ENCODE assay signal across 1 cellular context in genomic region chr9:124839612-124840299, GRCh38.
TF ChIP-seq lines count a peak whose summit lies in the region.

No MANE protein-coding gene starts in this region.

TF ChIP-seq in GM12878, 131 proteins besides CTCF, POLR2A, EP300 and RAD21:
- TF ChIP-seq IKZF1 (conservative IDR thresholded peaks at IDR 0.05) (no peak), MYC (IDR thresholded peaks at IDR 0.05; ENCODE audit: insufficient read depth, insufficient read length, insufficient replicate concordance, low read length, severe bottlenecking) (no peak), CEBPB (IDR thresholded peaks at IDR 0.05; ENCODE audit: borderline replicate concordance in 1 of 2, low read depth in 2 of 2, low read length in 2 of 2) (no peak), NR2C1 (IDR thresholded peaks at IDR 0.05) (no peak), MTA2 (IDR thresholded peaks at IDR 0.05; ENCODE audit: low read depth) (no peak), NFYA (IDR thresholded peaks at IDR 0.05; ENCODE audit: borderline replicate concordance, low read depth, low read length) (no peak), YY1 (IDR thresholded peaks at IDR 0.05; ENCODE audit: low read depth, low read length) (no peak), ZNF207 (IDR thresholded peaks at IDR 0.05; ENCODE audit: borderline replicate concordance) (no peak), NFIC (IDR thresholded peaks at IDR 0.05; ENCODE audit: low read depth, low read length) (no peak), BHLHE40 (IDR thresholded peaks at IDR 0.05; ENCODE audit: borderline replicate concordance in 1 of 2, low read depth in 2 of 2, low read length in 1 of 2) (no peak), JUND (IDR thresholded peaks at IDR 0.05; ENCODE audit: low read depth, low read length) (no peak), KLF5 (IDR thresholded peaks at IDR 0.05; ENCODE audit: partially characterized antibody) (no peak), POLR2AphosphoS2 (IDR thresholded peaks at IDR 0.05; ENCODE audit: low read depth, low read length) (no peak), SMARCA5 (IDR thresholded peaks at IDR 0.05) (no peak), ZZZ3 (IDR thresholded peaks at IDR 0.05; ENCODE audit: control insufficient read depth, insufficient read length, low read depth) (no peak), STAT1 (conservative IDR thresholded peaks at IDR 0.05) (no peak), SIN3A (IDR thresholded peaks at IDR 0.05; ENCODE audit: low read depth, low read length) (no peak), EED (IDR thresholded peaks at IDR 0.05; ENCODE audit: low read depth) (no peak)
